20 cellular contexts compared by ENCODE assay signal in genomic region chr1:201007481-201007880, GRCh38. TPM values are rescaled to one million over a fixed set of nuclear protein-coding genes. Genes with fewer than 3 reads are reported as not detected.
A peak's percentile ranks its signal among the peaks of the same experiment; 100 is the strongest.
DNase-seq lines count a peak whose midpoint lies in the region; ATAC-seq, FAIRE-seq and TF ChIP-seq lines count a peak whose summit lies in the region.
"Had no signal": no experiment of that assay in that cellular context is flagged by ENCODE, and none has a peak within 500 bp of the region (broad histone marks: within the 10 kb centered on the region; RNA-seq: fewer than 3 reads in every experiment).

No MANE protein-coding gene starts in this region.

- H2AK5ac ChIP-seq in H1 (ENCODE audit: low read depth, low read length), result peak overlapping the region; percentile 61; the same call in 1 of the 2 replicates

- H2BK5ac ChIP-seq in H1 (ENCODE audit: low read depth, low read length), result peak overlapping the region; percentile 88; the same call in 1 of the 2 replicates

- H3K36me3 ChIP-seq in astrocyte (ENCODE audit: insufficient read depth, low read length) (peaks cover 3% of the 10 kb centered on the region), H1 (ENCODE audit: control insufficient read depth in 2 of 4, insufficient read depth in 4 of 4, low read length in 3 of 4) (peaks cover 0 to 12% (median 1%) of the 10 kb centered on the region in 4 experiments; a peak in 4 of 8 replicates)
- H3K36me3 ChIP-seq: BE2C had no signal

- H3K9me3 Mint-ChIP-seq in astrocyte (ENCODE audit: unreplicated experiment), result no peaks in the 10 kb centered on the region
- H3K9me3 Mint-ChIP-seq: CD4-positive, CD25-positive, alpha-beta regulatory T cell; CD8-positive, alpha-beta memory T cell had no signal

- peaks cover 5% of the 10 kb centered on the region for H4K20me1 ChIP-seq in astrocyte (ENCODE audit: insufficient read depth, low read length)
- peaks cover 6 to 14% of the 10 kb centered on the region in 2 experiments for H4K20me1 ChIP-seq in H1 (replicated peaks in 1 of 2; ENCODE audit: control insufficient read depth in 1 of 2, insufficient read depth in 2 of 2, low read length in 2 of 2)

- H3K4me3 Mint-ChIP-seq in astrocyte (ENCODE audit: unreplicated experiment), result no peak overlapping the region
- H3K4me3 Mint-ChIP-seq: CD4-positive, CD25-positive, alpha-beta regulatory T cell had no signal

- 92% methylated on average over 5 of the region's 5 CpGs; no CpG with 5 or more reads in 1 of the 2 experiments for WGBS in H1 (ENCODE audit: extremely low coverage in 1 of 2, insufficient coverage in 1 of 2, insufficient read length in 1 of 2, insufficient replicate concordance in 2 of 2, low coverage in 1 of 2, low lambda C conversion rate in 2 of 2, missing lambda C conversion rate in 1 of 2), 2 experiments

- H2AFZ ChIP-seq in astrocyte (ENCODE audit: low read depth, low read length), result peak overlapping the region; percentile 1
- no peak overlapping the region for H2AFZ ChIP-seq in H1 (ENCODE audit: low read length)

- CTCF ChIA-PET in H1 (lab: Charles Lee; ENCODE audit: partially characterized antibody), result interaction anchor here (5.9 to 23.5 kb wide), 2 partner anchors 13 to 19 kb away, joined by 56 to 532 read pairs; no protein-coding TSS in a partner anchor

- H2BK20ac ChIP-seq in H1 (ENCODE audit: low read length), result no peak overlapping the region

- H3K36me3 Mint-ChIP-seq in astrocyte (ENCODE audit: low read depth, unreplicated experiment), result peaks cover 3% of the 10 kb centered on the region

- no peak for TF ChIP-seq EP300 in H1 (IDR thresholded peaks at IDR 0.05; ENCODE audit: borderline replicate concordance in 1 of 2, low read depth in 2 of 2, low read length in 2 of 2)

- H3K27me3 Mint-ChIP-seq in astrocyte (ENCODE audit: low read depth, unreplicated experiment), result peaks cover 14% of the 10 kb centered on the region
- H3K27me3 Mint-ChIP-seq: CD4-positive, CD25-positive, alpha-beta regulatory T cell; CD8-positive, alpha-beta memory T cell had no signal

- POLR2A ChIA-PET in H1 (lab: Charles Lee; ENCODE audit: partially characterized antibody), result no interaction called here

- H3K4me1 ChIP-seq in astrocyte (ENCODE audit: insufficient read depth, low read length) (no peaks in the 10 kb centered on the region), H1 (replicated peaks in 1 of 4; ENCODE audit: control insufficient read depth in 3 of 4, insufficient read depth in 4 of 4, low read length in 3 of 4) (peaks cover 0 to 9% (median 6%) of the 10 kb centered on the region in 4 experiments; a peak in 5 of 7 replicates)

- H3K4me2 ChIP-seq in astrocyte (ENCODE audit: low read length) (no peak overlapping the region), H1 (ENCODE audit: insufficient read depth in 1 of 2, low read depth in 2 of 2, low read length in 2 of 2) (no peak overlapping the region)
- H3K4me2 ChIP-seq: KMS-11 had no signal

- no peaks in the 10 kb centered on the region for H3K9me3 ChIP-seq in astrocyte (ENCODE audit: insufficient read depth, low read depth, low read length)
- no peaks in the 10 kb centered on the region for H3K9me3 ChIP-seq in H1 (ENCODE audit: insufficient read depth in 2 of 2, low read depth in 1 of 2, low read length in 1 of 2)
- H3K9me3 ChIP-seq: BE2C had no signal

- no peak for TF ChIP-seq RAD21 in H1 (IDR thresholded peaks at IDR 0.05 in 1 of 2, conservative IDR thresholded peaks at IDR 0.05 in 1 of 2; ENCODE audit: low read depth in 2 of 2, low read length in 2 of 2)

- H3K9ac ChIP-seq in astrocyte (ENCODE audit: low read length) (no peak overlapping the region), H1 (replicated peaks in 1 of 4; ENCODE audit: extremely low read depth in 1 of 4, low read depth in 3 of 4, low read length in 3 of 4) (no peak overlapping the region)
- H3K9ac ChIP-seq: KMS-11 had no signal

- H3K18ac ChIP-seq in H1 (ENCODE audit: extremely low read depth, low read length), result no peak overlapping the region

- DNase-seq in HTR-8/SVneo (ENCODE audit: insufficient read length, low spot score) (no peak), astrocyte (ENCODE audit: low read depth) (no peak), H1 (ENCODE audit: low read depth in 1 of 2, low spot score in 2 of 2) (no peak), urothelium cell line (ENCODE audit: low spot score) (no peak), NCI-H146 (lab: John Stamatoyannopoulos, UW) (no peak)
- DNase-seq: ACHN; BE2C; C1 segment of cervical spinal cord; CD4-positive, CD25-positive, alpha-beta regulatory T cell; CD8-positive, alpha-beta memory T cell; COR-L47; DMS 273 treated with DMSO at 0.1 percent for 48 hours had no signal

- H3K27me3 ChIP-seq in astrocyte (ENCODE audit: insufficient read depth, low read length) (no peaks in the 10 kb centered on the region), H1 (replicated peaks in 1 of 4; ENCODE audit: control insufficient read depth in 3 of 4, extremely low read depth in 1 of 4, insufficient read depth in 3 of 4, low read length in 3 of 4) (no peaks in the 10 kb centered on the region)

- FAIRE-seq in HTR-8/SVneo (lab: Jason Lieb, UNC), result peak; percentile 20
- FAIRE-seq in astrocyte (lab: Jason Lieb, UNC), result no peak
- FAIRE-seq in H1 (lab: Jason Lieb, UNC), result no peak
- peak; percentile 42 for FAIRE-seq in urothelium cell line (lab: Jason Lieb, UNC)
- FAIRE-seq: A204.1, G401.6, H54 had no signal

- peaks cover 10% of the 10 kb centered on the region; the same call in 1 of the 2 replicates for H3K23me2 ChIP-seq in H1 (ENCODE audit: low read depth, low read length)

- peaks cover 8% of the 10 kb centered on the region; the same call in 1 of the 2 replicates for H3K79me1 ChIP-seq in H1 (ENCODE audit: low read depth, low read length)

- H4K91ac ChIP-seq in H1 (replicated peaks; ENCODE audit: insufficient read length, low read length), result no peak overlapping the region

- H2BK120ac ChIP-seq in H1 (replicated peaks; ENCODE audit: low read depth, low read length), result no peak overlapping the region

- H3K79me2 ChIP-seq in astrocyte (ENCODE audit: insufficient read depth, low read length) (no peaks in the 10 kb centered on the region), H1 (ENCODE audit: control insufficient read depth in 1 of 2, insufficient read depth in 2 of 2, low read length in 2 of 2) (no peaks in the 10 kb centered on the region; a peak in 1 of 4 replicates)

- H3K27ac ChIP-seq in astrocyte (ENCODE audit: low read depth, low read length) (no peak overlapping the region), H1 (ENCODE audit: low read depth, low read length) (no peak overlapping the region)
- H3K27ac ChIP-seq: HL-60, KMS-11 had no signal

- no peak overlapping the region for H3K27ac Mint-ChIP-seq in astrocyte (ENCODE audit: unreplicated experiment)

- H3K4me1 Mint-ChIP-seq in astrocyte (ENCODE audit: low read depth, unreplicated experiment), result peaks cover 8% of the 10 kb centered on the region

- no peak overlapping the region for H4K5ac ChIP-seq in H1 (ENCODE audit: insufficient read length, low read depth, low read length)

- peak overlapping the region; percentile 75; the same call in 1 of the 2 replicates for H2BK12ac ChIP-seq in H1 (ENCODE audit: low read depth, low read length)

- H3K14ac ChIP-seq in H1 (ENCODE audit: insufficient read length), result no peak overlapping the region

- H3K56ac ChIP-seq in H1 (replicated peaks; ENCODE audit: insufficient read length, low read depth, low read length), result no peak overlapping the region

- no peak overlapping the region for H3K4me3 ChIP-seq in astrocyte (ENCODE audit: insufficient read depth, low read depth, low read length)
- H3K4me3 ChIP-seq in H1 (ENCODE audit: extremely low read depth in 1 of 4, insufficient read depth in 2 of 4, low read depth in 3 of 4, low read length in 4 of 4), result no peak overlapping the region

- TF ChIP-seq CTCF in astrocyte (IDR thresholded peaks at IDR 0.05; ENCODE audit: insufficient read depth, low read depth, low read length) (no peak), H1 (IDR thresholded peaks at IDR 0.05; ENCODE audit: control extremely low read depth in 1 of 3, insufficient read depth in 1 of 3, low read depth in 1 of 3, low read length in 3 of 3) (no peak)

- ATAC-seq in GM19328 (IDR thresholded peaks at IDR 0.05; ENCODE audit: unreplicated experiment) (no peak), HG02885 (IDR thresholded peaks at IDR 0.05; ENCODE audit: poor library complexity, unreplicated experiment) (no peak)
- ATAC-seq: HCT116 had no signal

- no peak overlapping the region for H2BK15ac ChIP-seq in H1 (ENCODE audit: low read length)

- H4K8ac ChIP-seq in H1 (ENCODE audit: extremely low read depth, insufficient read depth, low read length), result no peak overlapping the region

- H3K23ac ChIP-seq in H1 (ENCODE audit: insufficient read length), result no peak overlapping the region

- H3K4ac ChIP-seq in H1 (replicated peaks; ENCODE audit: insufficient read length, low read depth, low read length), result no peak overlapping the region

- TF ChIP-seq POLR2A in H1 (IDR thresholded peaks at IDR 0.05; ENCODE audit: control extremely low read depth in 1 of 2, low read depth in 2 of 2, low read length in 2 of 2), result no peak

TF ChIP-seq in H1, 55 proteins besides CTCF, POLR2A, EP300 and RAD21 (continues in another document):
- TF ChIP-seq ATF3 (IDR thresholded peaks at IDR 0.05; ENCODE audit: insufficient read depth, low read depth, low read length) (no peak), CHD1 (IDR thresholded peaks at IDR 0.05; ENCODE audit: low read depth, low read length) (no peak), EZH2 (IDR thresholded peaks at IDR 0.05; ENCODE audit: low read depth, low read length, severe bottlenecking) (no peak), JUND (IDR thresholded peaks at IDR 0.05; ENCODE audit: low read length) (no peak), CHD2 (IDR thresholded peaks at IDR 0.05; ENCODE audit: low read length) (no peak), GABPA (IDR thresholded peaks at IDR 0.05; ENCODE audit: borderline replicate concordance, insufficient read depth, low read length) (no peak), KDM5A (IDR thresholded peaks at IDR 0.05; ENCODE audit: low read length) (no peak), NRF1 (IDR thresholded peaks at IDR 0.05; ENCODE audit: low read depth, low read length) (no peak), TAF1 (IDR thresholded peaks at IDR 0.05; ENCODE audit: low read depth, low read length) (no peak)

RNA-seq across cellular contexts. Expression of gene KIF21B, which starts 16.0 kb away (rescaled TPM):
- total RNA-seq in astrocyte, result 4.7 and 5.6 TPM in 2 replicates
- total RNA-seq in H1 (2021; fragmentation: NEBNext Ultra II Directional; extraction: Animal tissue kit (Norgen Biotek cat#: 25700)), result 26.5 and 27.2 TPM in 2 replicates
- 10.8 and 20.1 TPM in 2 replicates for polyA plus RNA-seq in H1 (2011; rRNA removed)
- 12.4 TPM for polyA plus RNA-seq in H1 (2011; cell fraction: cytosol; rRNA removed)
- 38.7 TPM for polyA plus RNA-seq in H1 (2011; cell fraction: nucleus; rRNA removed)
- polyA plus RNA-seq in H1 (2012, experiment 1 of 2), result 10.4 to 15.3 TPM (median 13.4 TPM) in 4 replicates
- 10.2 TPM for polyA plus RNA-seq in H1 (2012, experiment 2 of 2)
- polyA plus RNA-seq in H1 (2013, experiment 1 of 2), result 9.0 TPM
- polyA plus RNA-seq in H1 (2013, experiment 2 of 2), result 8.8 TPM
- polyA minus RNA-seq in H1 (2011; rRNA and poly(A)+ RNA removed), result 15.0 and 21.9 TPM in 2 replicates
- 17.5 TPM for polyA minus RNA-seq in H1 (2011; cell fraction: cytosol; rRNA and poly(A)+ RNA removed)
- polyA minus RNA-seq in H1 (2011; cell fraction: nucleus; rRNA and poly(A)+ RNA removed), result 22.0 TPM
